Comparison of ENCODE assay signal across 30 cellular contexts in genomic region chr21:27062441-27062840, GRCh38.
"Had no signal": no experiment of that assay in that cellular context is flagged by ENCODE, and none has a peak within 500 bp of the region (broad histone marks: within the 10 kb centered on the region; RNA-seq: fewer than 3 reads in every experiment).

No MANE protein-coding gene starts in this region.

- H3K4me1 Mint-ChIP-seq: immature natural killer cell; naive thymus-derived CD8-positive, alpha-beta T cell; stimulated activated naive CD8-positive, alpha-beta T cell treated with anti-CD3 and anti-CD28 coated beads, Interleukin-15, amount 100 ng/mL, for 72 hours had no signal

- ATAC-seq: foreskin keratinocyte; gastroesophageal sphincter; left colon; lower lobe of right lung; naive thymus-derived CD8-positive, alpha-beta T cell; sciatic nerve; stimulated activated naive CD8-positive, alpha-beta T cell treated with anti-CD3 and anti-CD28 coated beads, Interleukin-15, amount 100 ng/mL, for 72 hours; upper lobe of right lung had no signal

- H3K79me2 ChIP-seq: parathyroid adenoma had no signal

- H3K9me3 ChIP-seq: lower lobe of right lung, neutrophil, suprapubic skin, transverse colon, upper lobe of right lung had no signal

- H3K27ac ChIP-seq: coronary artery, foreskin keratinocyte, left ventricle myocardium inferior, lower lobe of right lung, neutrophil, parathyroid adenoma, right atrium auricular region, suprapubic skin, transverse colon, upper lobe of right lung, uterus had no signal

- H3K9ac ChIP-seq: parathyroid adenoma had no signal

- H3K36me3 ChIP-seq: esophagus muscularis mucosa, gastroesophageal sphincter, left ventricle myocardium inferior, lower lobe of right lung, neutrophil, right atrium auricular region, suprapubic skin, transverse colon, upper lobe of right lung, uterus had no signal

- H3K4me3 ChIP-seq: coronary artery, esophagus muscularis mucosa, gastroesophageal sphincter, left ventricle myocardium inferior, lower lobe of right lung, right atrium auricular region, smooth muscle cell, suprapubic skin, transverse colon, upper lobe of right lung, uterus had no signal

- H3K4me1 ChIP-seq: gastroesophageal sphincter, lower lobe of right lung, parathyroid adenoma, right atrium auricular region, suprapubic skin, transverse colon, upper lobe of right lung, uterus had no signal

- DNase-seq: dermis blood vessel endothelial cell; effector memory CD4-positive, alpha-beta T cell; foreskin keratinocyte; hypothalamus; immature natural killer cell; islet precursor cell; kidney glomerular epithelial cell; left colon; left ventricle myocardium inferior; lower lobe of right lung; naive thymus-derived CD8-positive, alpha-beta T cell; stimulated activated CD4-positive, alpha-beta T cell treated with anti-CD3 and anti-CD28 coated beads, Interleukin-12 subunit alpha, Interleukin-12 subunit beta, amount 100 ng/mL, for 4 hours; stimulated activated CD4-positive, alpha-beta T cell treated with anti-CD3 and anti-CD28 coated beads, Interleukin-1b, Interleukin-23, amount 100 ng/mL, for 48 hours; stimulated activated CD4-positive, alpha-beta T cell treated with anti-CD3 and anti-CD28 coated beads, Interleukin-4, amount 100 ng/mL, for 1 hour; stimulated activated CD8-positive, alpha-beta memory T cell treated with anti-CD3 and anti-CD28 coated beads, Interleukin-4, amount 100 ng/mL, for 48 hours; stimulated activated naive CD4-positive, alpha-beta T cell; stimulated activated naive CD8-positive, alpha-beta T cell treated with anti-CD3 and anti-CD28 coated beads, Interleukin-15, amount 100 ng/mL, for 72 hours; transverse colon; upper lobe of right lung; uterus had no signal

- H3K36me3 Mint-ChIP-seq: immature natural killer cell had no signal

- H3K27ac Mint-ChIP-seq: immature natural killer cell; naive thymus-derived CD8-positive, alpha-beta T cell; progenitor cell of endocrine pancreas; stimulated activated naive CD8-positive, alpha-beta T cell treated with anti-CD3 and anti-CD28 coated beads, Interleukin-15, amount 100 ng/mL, for 72 hours had no signal

- H2AFZ ChIP-seq: parathyroid adenoma had no signal

- H3K4me2 ChIP-seq: smooth muscle cell had no signal

- H3K27me3 ChIP-seq: esophagus muscularis mucosa, foreskin keratinocyte, gastroesophageal sphincter, neutrophil, right atrium auricular region, suprapubic skin, transverse colon, upper lobe of right lung, uterus had no signal

- H3K27me3 Mint-ChIP-seq: progenitor cell of endocrine pancreas; stimulated activated naive CD8-positive, alpha-beta T cell treated with anti-CD3 and anti-CD28 coated beads, Interleukin-15, amount 100 ng/mL, for 72 hours had no signal

- H3K4me3 Mint-ChIP-seq: immature natural killer cell; naive thymus-derived CD8-positive, alpha-beta T cell; stimulated activated naive CD8-positive, alpha-beta T cell treated with anti-CD3 and anti-CD28 coated beads, Interleukin-15, amount 100 ng/mL, for 72 hours had no signal
